ENCODE assay signal across 20 cellular contexts in the genomic region with DNA sequence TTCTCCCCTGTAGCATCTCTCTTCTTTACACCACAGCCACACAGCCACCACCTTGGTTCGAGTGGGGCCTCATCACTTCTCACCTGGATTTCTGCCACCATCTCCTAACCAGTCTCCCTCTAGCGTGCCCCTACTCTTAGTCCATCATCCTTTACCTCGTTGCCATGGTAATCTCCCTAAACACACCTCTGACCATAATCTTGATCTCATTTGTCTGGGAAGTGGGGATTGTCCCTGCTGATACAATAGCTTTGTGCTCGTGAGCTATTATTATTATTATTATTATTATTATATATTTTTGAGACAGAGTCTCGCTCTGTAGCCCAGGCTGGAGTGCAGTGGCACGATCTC.
"Had no signal": no experiment of that assay in that cellular context is flagged by ENCODE, and none has a peak within 500 bp of the region (broad histone marks: within the 10 kb centered on the region; RNA-seq: fewer than 3 reads in every experiment).

No MANE protein-coding gene starts in this region.

- H3K36me3 Mint-ChIP-seq: naive B cell had no signal

- H3K27ac ChIP-seq: cardiac muscle cell, heart right ventricle, parathyroid adenoma, skin epidermis, tibial artery had no signal

- ATAC-seq: activated CD4-positive, alpha-beta T cell treated with anti-CD3 and anti-CD28 coated beads for 36 hours; activated T-helper 17 cell treated with anti-CD3 and anti-CD28 coated beads, Interleukin-2, amount 50 U/mL, for 72 hours; heart right ventricle; left colon; T-helper 17 cell had no signal

- H3K27me3 ChIP-seq: cardiac muscle cell had no signal

- H3K9me3 ChIP-seq: heart right ventricle, tibial artery had no signal

- H3K9ac ChIP-seq: parathyroid adenoma had no signal

- H3K4me3 Mint-ChIP-seq: activated B cell treated with CpG ODN at 0.5 μM for 24 hours; activated CD4-positive, alpha-beta T cell treated with anti-CD3 and anti-CD28 coated beads for 36 hours; activated T-cell treated with anti-CD3 and anti-CD28 coated beads, Interleukin-2, amount 50 U/mL, for 24 hours; activated T-helper 17 cell treated with anti-CD3 and anti-CD28 coated beads, Interleukin-2, amount 50 U/mL, for 72 hours; memory B cell; stimulated activated naive CD8-positive, alpha-beta T cell treated with anti-CD3 and anti-CD28 coated beads, Interleukin-15, Interleukin-2, amounts not matched to agents 100 ng/mL and 50 ng/mL, for 24 hours; T-helper 17 cell had no signal

- H3K4me3 ChIP-seq: cardiac muscle cell, heart right ventricle, skin epidermis, tibial artery had no signal

- H3K4me1 ChIP-seq: tibial artery had no signal

- H3K27ac Mint-ChIP-seq: activated B cell treated with CpG ODN at 0.5 μM for 24 hours; activated CD4-positive, alpha-beta T cell treated with anti-CD3 and anti-CD28 coated beads for 36 hours; activated T-cell treated with anti-CD3 and anti-CD28 coated beads, Interleukin-2, amount 50 U/mL, for 24 hours; activated T-helper 17 cell treated with anti-CD3 and anti-CD28 coated beads, Interleukin-2, amount 50 U/mL, for 72 hours; memory B cell; stimulated activated naive CD8-positive, alpha-beta T cell treated with anti-CD3 and anti-CD28 coated beads, Interleukin-15, Interleukin-2, amounts not matched to agents 100 ng/mL and 50 ng/mL, for 24 hours; T-helper 17 cell had no signal

- DNase-seq: activated B cell treated with CpG ODN at 0.5 μM for 24 hours; activated CD4-positive, alpha-beta T cell treated with anti-CD3 and anti-CD28 coated beads for 36 hours; activated CD4-positive, alpha-beta T cell treated with anti-CD3 and anti-CD28 coated beads, Interleukin-2, amount 50 U/mL, for 4 hours; activated CD8-positive, alpha-beta memory T cell treated with anti-CD3 and anti-CD28 coated beads for 24 hours; activated CD8-positive, alpha-beta memory T cell treated with anti-CD3 and anti-CD28 coated beads, Interleukin-2, amount 50 U/mL, for 4 hours; activated naive CD4-positive, alpha-beta T cell treated with Interleukin-2 at 50 U/mL for 16 hours; activated T-cell treated with anti-CD3 and anti-CD28 coated beads, Interleukin-2, amount 50 U/mL, for 24 hours; heart right ventricle; left colon; naive B cell; stimulated activated CD4-positive, alpha-beta T cell treated with anti-CD3 and anti-CD28 coated beads, Interleukin-1b, Interleukin-23, amount 100 ng/mL, for 48 hours; substantia nigra; T-helper 17 cell; tibial artery had no signal

- H2AFZ ChIP-seq: parathyroid adenoma had no signal

- H3K79me2 ChIP-seq: parathyroid adenoma had no signal

- H3K36me3 ChIP-seq: cardiac muscle cell, heart right ventricle, tibial artery had no signal

- H3K9me3 Mint-ChIP-seq: activated B cell treated with CpG ODN at 0.5 μM for 24 hours; activated T-helper 17 cell treated with anti-CD3 and anti-CD28 coated beads, Interleukin-2, amount 50 U/mL, for 72 hours; memory B cell; naive B cell; stimulated activated naive CD8-positive, alpha-beta T cell treated with anti-CD3 and anti-CD28 coated beads, Interleukin-15, Interleukin-2, amounts not matched to agents 100 ng/mL and 50 ng/mL, for 24 hours had no signal
